ENCODE assay signal across 8 cellular contexts in the genomic region with DNA sequence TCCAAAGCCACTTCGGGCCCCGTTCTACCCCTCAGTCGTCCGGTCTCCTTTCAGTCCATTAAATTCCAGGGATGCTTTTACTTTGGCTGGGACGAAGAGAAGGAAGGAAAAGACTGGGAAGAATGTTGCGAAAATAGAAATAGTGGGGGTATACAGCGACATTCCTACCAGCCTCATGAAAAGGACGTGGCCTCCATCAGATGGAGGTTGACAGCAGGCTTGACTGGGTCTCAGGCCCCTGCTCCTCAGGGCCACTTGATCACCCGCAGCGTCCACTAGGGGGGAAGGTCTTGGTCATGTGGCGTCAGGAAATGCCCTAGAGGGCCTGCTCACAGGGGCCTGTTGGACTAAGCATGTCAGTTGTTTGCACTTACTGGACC. TPM values are rescaled to one million over a fixed set of nuclear protein-coding genes. Genes with fewer than 3 reads are reported as not detected.
DNase-seq lines count a peak whose midpoint lies in the region; ATAC-seq and TF ChIP-seq lines count a peak whose summit lies in the region.

No MANE protein-coding gene starts in this region.

- H2AFZ ChIP-seq in HCT116 (ENCODE audit: low read depth, low read length, poor library complexity, severe bottlenecking): peak overlapping the region; percentile 36
- peak overlapping the region; percentile 89 for H2AFZ ChIP-seq in Loucy (ENCODE audit: low read length)

- RAD21 ChIA-PET in HCT116 (lab: Charles Lee; ENCODE audit: low non-redundant PET in 1 of 2, low total read pairs in 2 of 2, uncharacterized antibody in 2 of 2, unreplicated experiment in 2 of 2): no interaction called here

- 7 to 10% methylated on average over 11 of the region's 11 CpGs for WGBS in lower leg skin, 2 donors

- H3K79me2 ChIP-seq in HCT116 (ENCODE audit: insufficient read depth, low read length) (peaks cover 36% of the 10 kb centered on the region), Loucy (ENCODE audit: insufficient read depth, low read length) (peaks cover 39% of the 10 kb centered on the region)

- peak overlapping the region; percentile 90 for H3K4me3 Mint-ChIP-seq in T-helper 17 cell

- no peaks in the 10 kb centered on the region for H3F3A ChIP-seq in Loucy (ENCODE audit: low read depth)

- H3K27ac ChIP-seq in HCT116 (ENCODE audit: low read depth, low read length): peak overlapping the region; percentile 95
- no peak overlapping the region for H3K27ac ChIP-seq in effector memory CD4-positive, alpha-beta T cell (ENCODE audit: insufficient read depth, low read length, poor library complexity, severe bottlenecking)

- H3K27me3 ChIP-seq in HCT116 (ENCODE audit: insufficient read depth, low read length): no peaks in the 10 kb centered on the region
- H3K27me3 ChIP-seq in Loucy (ENCODE audit: insufficient read depth, low read length, poor library complexity, severe bottlenecking): no peaks in the 10 kb centered on the region
- H3K27me3 ChIP-seq in effector memory CD4-positive, alpha-beta T cell (replicated peaks; ENCODE audit: control insufficient read depth, insufficient read depth, low read length, poor library complexity, severe bottlenecking): peaks cover 5% of the 10 kb centered on the region

- TF ChIP-seq POLR2A in HCT116 (IDR thresholded peaks at IDR 0.05; ENCODE audit: borderline replicate concordance, extremely low read depth, insufficient read depth, insufficient read length) (peak; percentile 46), lower leg skin (IDR thresholded peaks at IDR 0.05) (no peak)

- no peak overlapping the region for H3K27ac Mint-ChIP-seq in T-helper 17 cell

- no peaks in the 10 kb centered on the region for H3K9me2 ChIP-seq in HCT116 (ENCODE audit: insufficient read depth)
- no peaks in the 10 kb centered on the region for H3K9me2 ChIP-seq in Loucy (replicated peaks; ENCODE audit: low read depth, low read length)

- no peaks in the 10 kb centered on the region for H3K36me3 Mint-ChIP-seq in T-helper 17 cell (ENCODE audit: low read depth)

- H3K4me1 ChIP-seq in HCT116 (ENCODE audit: control insufficient read depth in 1 of 2, insufficient read depth in 2 of 2, low read length in 2 of 2) (peaks cover 13 to 17% of the 10 kb centered on the region in 2 experiments; a peak in 3 of 4 replicates), Loucy (ENCODE audit: insufficient read depth, low read length, poor library complexity, severe bottlenecking) (peaks cover 28% of the 10 kb centered on the region)
- H3K4me1 ChIP-seq in effector memory CD4-positive, alpha-beta T cell (ENCODE audit: control insufficient read depth, insufficient read depth, low read length, poor library complexity, severe bottlenecking): no peaks in the 10 kb centered on the region

- H3K4me2 ChIP-seq in HCT116 (ENCODE audit: low read length) (peak overlapping the region; percentile 81), Loucy (ENCODE audit: low read depth, low read length, poor library complexity, severe bottlenecking) (peak overlapping the region; percentile 73)

- peak; percentile 69 for ATAC-seq in HCT116
- ATAC-seq in T-helper 17 cell: no peak

- peak overlapping the region; percentile 75 for H3K9ac ChIP-seq in HCT116 (ENCODE audit: low read length)
- H3K9ac ChIP-seq in Loucy (ENCODE audit: low read depth, low read length, poor library complexity, severe bottlenecking): peak overlapping the region; percentile 86

- no peaks in the 10 kb centered on the region for H4K20me1 ChIP-seq in HCT116 (ENCODE audit: insufficient read depth)
- peaks cover 30% of the 10 kb centered on the region for H4K20me1 ChIP-seq in Loucy (ENCODE audit: insufficient read depth, low read length, poor library complexity, severe bottlenecking)

- TF ChIP-seq CTCF in HCT116 (IDR thresholded peaks at IDR 0.05 in 2 of 3, conservative IDR thresholded peaks at IDR 0.05 in 1 of 3; ENCODE audit: borderline replicate concordance in 1 of 3, insufficient read depth in 1 of 3, low read depth in 2 of 3, low read length in 2 of 3): peak in 2 of 3 experiments; percentile 56 to 63; a peak in 4 of 6 replicates
- TF ChIP-seq CTCF in Loucy (conservative IDR thresholded peaks at IDR 0.05; ENCODE audit: low read length): peak; percentile 55
- no peak for TF ChIP-seq CTCF in lower leg skin (IDR thresholded peaks at IDR 0.05)

- DNase-seq in activated T-cell treated with anti-CD3 and anti-CD28 coated beads for 24 hours (ENCODE audit: low read depth) (peak; percentile 0), activated T-cell treated with anti-CD3 and anti-CD28 coated beads for 4 hours (no peak), HCT116 (ENCODE audit: low read depth, low spot score) (peak; percentile 79), T-helper 17 cell (no peak), lower leg skin (ENCODE audit: low spot score in 2 of 2) (peak; percentile 51 to 93), stromal cell of bone marrow (ENCODE audit: low read depth) (peak; percentile 53)
- DNase-seq in effector memory CD4-positive, alpha-beta T cell: no peak

- CTCF ChIA-PET in HCT116 (lab: Charles Lee): interaction anchor here (1.8 kb wide), 1 partner anchor 379 kb away, joined by 4 read pairs; no protein-coding TSS in a partner anchor

- TSS peak; percentile 95 for BruUV-seq in HCT116 (replicated peaks; lab: Mats Ljungman, UMichigan)

- TF ChIP-seq RAD21 in HCT116 (IDR thresholded peaks at IDR 0.05; ENCODE audit: low read depth): no peak; the same call in 1 of the 2 replicates

- intact Hi-C loops in HCT116 (cut with micrococcal nuclease): loop anchor here (5.0 to 10.0 kb wide), 3 partner anchors 71 to 381 kb away; no protein-coding TSS in a partner anchor
- intact Hi-C loops in lower leg skin (cut with DNase I; ENCODE audit: low total_unique reads): no loop called here

- H3K9me3 ChIP-seq in HCT116 (ENCODE audit: control insufficient read depth in 1 of 2, insufficient read depth in 1 of 2, low read depth in 1 of 2, low read length in 2 of 2) (no peaks in the 10 kb centered on the region), Loucy (ENCODE audit: insufficient read depth, low read depth, low read length) (no peaks in the 10 kb centered on the region), T-helper 17 cell (ENCODE audit: control insufficient read depth, low read length, poor library complexity, severe bottlenecking) (no peaks in the 10 kb centered on the region)
- H3K9me3 ChIP-seq in effector memory CD4-positive, alpha-beta T cell (ENCODE audit: control insufficient read depth, low read length): no peaks in the 10 kb centered on the region

- POLR2A ChIA-PET in HCT116 (lab: Charles Lee): interaction anchor here (0.5 kb wide), 1 partner anchor 274 kb away, joined by 5 read pairs; no protein-coding TSS in a partner anchor

- peaks cover 8% of the 10 kb centered on the region for H3K27me3 Mint-ChIP-seq in T-helper 17 cell

- H3K4me1 Mint-ChIP-seq in T-helper 17 cell: peaks cover 5% of the 10 kb centered on the region

- H3K36me3 ChIP-seq in HCT116 (ENCODE audit: control insufficient read depth in 1 of 2, insufficient read depth in 2 of 2, low read length in 2 of 2) (no peaks in the 10 kb centered on the region), Loucy (ENCODE audit: insufficient read depth, low read length) (no peaks in the 10 kb centered on the region)
- no peaks in the 10 kb centered on the region for H3K36me3 ChIP-seq in effector memory CD4-positive, alpha-beta T cell (ENCODE audit: control insufficient read depth, insufficient read depth, low read length)

- H3K4me3 ChIP-seq in HCT116 (replicated peaks in 1 of 2; ENCODE audit: low read depth in 1 of 2, low read length in 2 of 2) (peak overlapping the region; percentile 68 to 72), Loucy (ENCODE audit: low read length, poor library complexity, severe bottlenecking) (peak overlapping the region; percentile 83), lower leg skin (ENCODE audit: low read depth, poor library complexity, severe bottlenecking) (peak overlapping the region; percentile 65)
- H3K4me3 ChIP-seq in effector memory CD4-positive, alpha-beta T cell (ENCODE audit: insufficient read depth, low read depth, low read length, poor library complexity, severe bottlenecking): peak overlapping the region; percentile 43

TF ChIP-seq in HCT116, 20 proteins besides CTCF, POLR2A, EP300 and RAD21:
- TF ChIP-seq TCF7L2 (IDR thresholded peaks at IDR 0.05; ENCODE audit: borderline replicate concordance, extremely low read depth, insufficient read depth, insufficient read length) (peak; percentile 5), POLR2AphosphoS5 (IDR thresholded peaks at IDR 0.05; ENCODE audit: low read depth, low read length) (no peak), ZFX (IDR thresholded peaks at IDR 0.05) (peak; percentile 62)
- TF ChIP-seq, protein P1, sequence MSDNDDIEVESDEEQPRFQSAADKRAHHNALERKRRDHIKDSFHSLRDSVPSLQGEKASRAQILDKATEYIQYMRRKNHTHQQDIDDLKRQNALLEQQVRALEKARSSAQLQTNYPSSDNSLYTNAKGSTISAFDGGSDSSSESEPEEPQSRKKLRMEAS (IDR thresholded peaks at IDR 0.05): peak; percentile 54; the same call in 1 of the 2 replicates

RNA-seq across cellular contexts. Expression of a gene that starts 0.7 kb away (rescaled TPM):
- total RNA-seq in HCT116 (2021; ENCODE audit: unreplicated experiment) (16.5 TPM), T-helper 17 cell (under 1 TPM; 0.17 to 0.44 TPM), lower leg skin (10 to 100 TPM; 21.8 to 26.4 (median 22.7) TPM)
- polyA plus RNA-seq in HCT116 (2012): 8.7 and 10.0 TPM in 2 replicates

Comparison
In these comparisons a context has a peak if more than half of its experiments do, and no peak if none do; other contexts are left out.
1. DNase-seq: peak in activated T-cell treated with anti-CD3 and anti-CD28 coated beads for 24 hours (single experiment), HCT116 (single experiment), lower leg skin (2 of 2) and stromal cell of bone marrow (single experiment); none in activated T-cell treated with anti-CD3 and anti-CD28 coated beads for 4 hours (single experiment), T-helper 17 cell (0 of 3) and effector memory CD4-positive, alpha-beta T cell (0 of 3).
2. CTCF ChIP-seq: peak in HCT116 (2 of 3) and Loucy (single experiment); none in lower leg skin (0 of 3).
3. RNA of a gene that starts 0.7 kb away (total RNA-seq): 21.8 to 26.4 TPM in lower leg skin and 16.5 TPM in HCT116 (single experiment); 0.17 to 0.44 TPM in T-helper 17 cell; every median in the first group is over 10 times any median in the second.
4. Peak in every context shown above with its lines, with median percentiles within 50 percentile points of each other: H3K4me3 ChIP-seq.